ENCODE assay signal across 8 cellular contexts in the genomic region with DNA sequence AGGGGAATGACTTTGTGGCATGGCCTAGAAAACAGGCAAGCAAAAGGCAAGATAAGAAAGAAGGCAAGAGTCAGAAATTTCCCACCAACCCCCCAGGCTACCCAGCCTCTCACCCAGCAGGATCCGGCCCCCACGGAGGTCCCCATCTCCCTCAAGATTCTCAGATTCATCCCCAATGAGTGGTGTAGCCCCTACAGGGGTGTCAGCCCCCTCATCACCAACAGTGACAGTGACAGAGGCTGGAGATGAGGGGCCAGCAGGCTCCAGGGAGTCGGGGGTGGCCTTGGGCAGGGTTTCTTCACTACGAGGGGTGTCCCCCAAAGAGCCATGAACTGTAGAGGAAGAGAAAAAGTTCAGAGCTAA. TPM values are rescaled to one million over a fixed set of nuclear protein-coding genes. Genes with fewer than 3 reads are reported as not detected.
DNase-seq lines count a peak whose midpoint lies in the region; ATAC-seq, FAIRE-seq and TF ChIP-seq lines count a peak whose summit lies in the region.

No MANE protein-coding gene starts in this region.

- TF ChIP-seq CTCF in bronchial epithelial cell (IDR thresholded peaks at IDR 0.05; ENCODE audit: insufficient read depth, low read length, severe bottlenecking): no peak

- in situ Hi-C loops in ACHN (cut with HindIII; ENCODE audit: low pct_ligation_motif_present, low pct_unique_long_range_greater_than_20kb, low sequenced_read_pairs): no loop called here

- peaks cover 13% of the 10 kb centered on the region for H3K4me1 ChIP-seq in mucosa of stomach (ENCODE audit: control insufficient read depth, insufficient read depth, low read length)

- H3K4me3 Mint-ChIP-seq in stimulated activated naive CD8-positive, alpha-beta T cell treated with anti-CD3 and anti-CD28 coated beads, Interleukin-15, Interleukin-2, amounts not matched to agents 100 ng/mL and 50 ng/mL, for 24 hours: peak overlapping the region; percentile 80

- H3K9ac ChIP-seq in mucosa of stomach (ENCODE audit: low read length): peak overlapping the region; percentile 79

- no peak for ATAC-seq in stimulated activated naive CD8-positive, alpha-beta T cell treated with anti-CD3 and anti-CD28 coated beads, Interleukin-15, Interleukin-2, amounts not matched to agents 100 U/mL and 50 U/mL, for 24 hours
- no peak for ATAC-seq in GM18907 (IDR thresholded peaks at IDR 0.05; ENCODE audit: unreplicated experiment)
- no peak for ATAC-seq in HG02870 (IDR thresholded peaks at IDR 0.05; ENCODE audit: unreplicated experiment)
- ATAC-seq in HG03045 (IDR thresholded peaks at IDR 0.05; ENCODE audit: unreplicated experiment): no peak

- no peak for FAIRE-seq in bronchial epithelial cell (lab: Jason Lieb, UNC)

- no peaks in the 10 kb centered on the region for H3K9me3 Mint-ChIP-seq in stimulated activated naive CD8-positive, alpha-beta T cell treated with anti-CD3 and anti-CD28 coated beads, Interleukin-15, Interleukin-2, amounts not matched to agents 100 ng/mL and 50 ng/mL, for 24 hours

- H3K9me3 ChIP-seq in mucosa of stomach (ENCODE audit: control insufficient read depth, low read length): no peaks in the 10 kb centered on the region

- H3K27me3 Mint-ChIP-seq in stimulated activated naive CD8-positive, alpha-beta T cell treated with anti-CD3 and anti-CD28 coated beads, Interleukin-15, Interleukin-2, amounts not matched to agents 100 ng/mL and 50 ng/mL, for 24 hours: no peaks in the 10 kb centered on the region

- H3K27me3 ChIP-seq in bronchial epithelial cell (ENCODE audit: control insufficient read depth, insufficient read depth, low read length): no peaks in the 10 kb centered on the region
- H3K27me3 ChIP-seq in mucosa of stomach (ENCODE audit: control insufficient read depth, insufficient read depth, low read length): no peaks in the 10 kb centered on the region

- H3K4me3 ChIP-seq in bronchial epithelial cell (ENCODE audit: low read depth, low read length) (peak overlapping the region; percentile 97), mucosa of stomach (ENCODE audit: low read length) (no peak overlapping the region)

- peak overlapping the region; percentile 75 for H3K27ac Mint-ChIP-seq in stimulated activated naive CD8-positive, alpha-beta T cell treated with anti-CD3 and anti-CD28 coated beads, Interleukin-15, Interleukin-2, amounts not matched to agents 100 ng/mL and 50 ng/mL, for 24 hours

- H3K36me3 ChIP-seq in bronchial epithelial cell (ENCODE audit: control insufficient read depth, insufficient read depth, low read length) (peaks cover 4% of the 10 kb centered on the region), mucosa of stomach (ENCODE audit: control insufficient read depth, insufficient read depth, low read length) (no peaks in the 10 kb centered on the region)

- H3K4me1 Mint-ChIP-seq in stimulated activated naive CD8-positive, alpha-beta T cell treated with anti-CD3 and anti-CD28 coated beads, Interleukin-15, Interleukin-2, amounts not matched to agents 100 ng/mL and 50 ng/mL, for 24 hours (ENCODE audit: low read depth): peaks cover 39% of the 10 kb centered on the region

- peaks cover 32% of the 10 kb centered on the region for H3K36me3 Mint-ChIP-seq in stimulated activated naive CD8-positive, alpha-beta T cell treated with anti-CD3 and anti-CD28 coated beads, Interleukin-15, Interleukin-2, amounts not matched to agents 100 ng/mL and 50 ng/mL, for 24 hours (ENCODE audit: low read depth)

- no peak for DNase-seq in stimulated activated naive CD8-positive, alpha-beta T cell treated with anti-CD3 and anti-CD28 coated beads, Interleukin-15, Interleukin-2, amounts not matched to agents 100 U/mL and 50 U/mL, for 24 hours
- DNase-seq in bronchial epithelial cell (ENCODE audit: low read depth) (no peak), ACHN (no peak)

RNA-seq across cellular contexts. Expression of gene EHMT2, which starts 1.0 kb away (rescaled TPM):
- 10.8 and 14.5 TPM in 2 replicates for total RNA-seq in bronchial epithelial cell

RNA-seq across cellular contexts. Expression of gene ZBTB12, which starts 5.4 kb away (rescaled TPM):
- total RNA-seq in bronchial epithelial cell: 0.64 and 1.3 TPM in 2 replicates

RNA-seq across cellular contexts. Expression of gene SLC44A4, which starts 17.7 kb away (rescaled TPM):
- 1.8 and 10.5 TPM in 2 replicates for total RNA-seq in bronchial epithelial cell

RNA-seq across cellular contexts. Expression of gene C2, which starts 31.0 kb away (rescaled TPM):
- total RNA-seq in bronchial epithelial cell: 0.26 and 0.53 TPM in 2 replicates

RNA-seq across cellular contexts. Expression of gene NEU1, which starts 33.9 kb away (rescaled TPM):
- 65.8 and 70.3 TPM in 2 replicates for total RNA-seq in bronchial epithelial cell
